ENCODE assay signal across 19 cellular contexts in genomic region chr5:33537240-33537639, GRCh38.
"Had no signal": no experiment of that assay in that cellular context is flagged by ENCODE, and none has a peak within 500 bp of the region (broad histone marks: within the 10 kb centered on the region; RNA-seq: fewer than 3 reads in every experiment).

No MANE protein-coding gene starts in this region.

- H3K27me3 ChIP-seq: esophagus squamous epithelium, foreskin keratinocyte, neutrophil, stomach had no signal

- H3K36me3 ChIP-seq: esophagus squamous epithelium, neutrophil, stomach had no signal

- H3K4me1 ChIP-seq: esophagus squamous epithelium, foreskin keratinocyte had no signal

- DNase-seq: effector memory CD8-positive, alpha-beta T cell; esophagus squamous epithelium; foreskin keratinocyte; head of caudate nucleus; hypothalamus; islet precursor cell; mammary epithelial cell; naive thymus-derived CD4-positive, alpha-beta T cell; nephron progenitor cell; right cardiac atrium; small intestine; stimulated activated CD4-positive, alpha-beta T cell treated with anti-CD3 and anti-CD28 coated beads, Interleukin-12 subunit alpha, Interleukin-12 subunit beta, amount 100 ng/mL, for 4 hours; stimulated activated naive CD4-positive, alpha-beta T cell; stomach; trophoblast cell had no signal

- H3K27me3 Mint-ChIP-seq: dendritic cell treated with granulocyte-macrophage colony-stimulating factor and Interleukin-4, amounts not matched to agents 40 ng/mL and 50 ng/mL, for 4 days had no signal

- FAIRE-seq: colon, small intestine had no signal

- H3K27ac ChIP-seq: esophagus squamous epithelium, foreskin keratinocyte, neutrophil, stomach had no signal

- H3K9me3 ChIP-seq: esophagus squamous epithelium, neutrophil, stomach had no signal

- H3K4me1 Mint-ChIP-seq: central memory CD8-positive, alpha-beta T cell; naive thymus-derived CD4-positive, alpha-beta T cell had no signal

- H3K27ac Mint-ChIP-seq: dendritic cell treated with granulocyte-macrophage colony-stimulating factor and Interleukin-4, amounts not matched to agents 40 ng/mL and 50 ng/mL, for 4 days; effector memory CD8-positive, alpha-beta T cell; naive thymus-derived CD4-positive, alpha-beta T cell; nephron progenitor cell had no signal

- H3K4me3 Mint-ChIP-seq: central memory CD8-positive, alpha-beta T cell; dendritic cell treated with granulocyte-macrophage colony-stimulating factor and Interleukin-4, amounts not matched to agents 40 ng/mL and 50 ng/mL, for 4 days; effector memory CD8-positive, alpha-beta T cell; naive thymus-derived CD4-positive, alpha-beta T cell; nephron progenitor cell had no signal

- H3K36me3 Mint-ChIP-seq: naive thymus-derived CD4-positive, alpha-beta T cell had no signal

- ATAC-seq: effector memory CD8-positive, alpha-beta T cell; foreskin keratinocyte; naive thymus-derived CD4-positive, alpha-beta T cell had no signal

- H3K4me3 ChIP-seq: esophagus squamous epithelium, stomach had no signal
